18 cellular contexts compared by ENCODE assay signal in the genomic region with DNA sequence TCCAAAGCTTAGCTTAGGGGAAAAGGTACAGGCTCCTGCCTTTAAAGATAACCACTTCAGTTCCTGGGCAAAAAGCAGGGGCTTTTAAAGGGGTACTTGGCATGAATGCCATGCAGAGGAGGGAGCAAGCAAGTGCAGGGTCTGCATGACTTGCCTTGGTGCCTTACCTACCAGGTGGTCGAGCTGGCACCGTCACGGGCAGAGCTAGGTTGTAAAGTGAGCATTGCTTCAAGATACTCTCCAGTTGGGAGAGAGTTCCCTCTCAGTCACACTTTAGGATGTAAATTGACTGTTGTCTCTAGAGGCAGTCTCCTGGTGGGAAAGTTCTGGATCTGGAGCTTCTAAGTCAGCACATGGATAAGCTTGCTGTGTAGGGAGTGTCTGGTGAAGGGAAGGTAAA.
"Had no signal": no experiment of that assay in that cellular context is flagged by ENCODE, and none has a peak within 500 bp of the region (broad histone marks: within the 10 kb centered on the region; RNA-seq: fewer than 3 reads in every experiment).

No MANE protein-coding gene starts in this region.

- H3K27me3 Mint-ChIP-seq: progenitor cell of endocrine pancreas; stimulated activated naive CD8-positive, alpha-beta T cell treated with anti-CD3 and anti-CD28 coated beads, Interleukin-15, Interleukin-2, amounts not matched to agents 100 ng/mL and 50 ng/mL, for 24 hours had no signal

- H3K27ac ChIP-seq: gastroesophageal sphincter, heart right ventricle, right atrium auricular region had no signal

- FAIRE-seq: astrocyte, endometrium, islet of Langerhans had no signal

- DNase-seq: activated CD4-positive, alpha-beta T cell treated with anti-CD3 and anti-CD28 coated beads, Interleukin-2, amount 50 U/mL, for 1 hour; activated CD4-positive, CD25-positive, alpha-beta regulatory T cell; activated CD8-positive, alpha-beta memory T cell treated with anti-CD3 and anti-CD28 coated beads for 24 hours; activated naive CD4-positive, alpha-beta T cell treated with anti-CD3 and anti-CD28 coated beads for 36 hours; dorsolateral prefrontal cortex; heart right ventricle; occipital lobe; stimulated activated CD4-positive, alpha-beta T cell treated with anti-CD3 and anti-CD28 coated beads, Interleukin-4, amount 100 ng/mL, for 24 hours had no signal

- H3K27me3 ChIP-seq: dorsolateral prefrontal cortex, gastroesophageal sphincter, heart right ventricle, right atrium auricular region had no signal

- H3K9me3 Mint-ChIP-seq: activated naive CD4-positive, alpha-beta T cell treated with anti-CD3 and anti-CD28 coated beads for 36 hours; activated T-helper 2 cell treated with anti-CD3 and anti-CD28 coated beads, Interferon-gamma antibody, Interleukin-2, Interleukin-4, amounts not matched to agents 10 μg/mL and 5 μg/mL and 100 μg/mL, durations not matched to agents 14 hours and 24 hours and 36 hours; nephron; stimulated activated naive CD8-positive, alpha-beta T cell treated with anti-CD3 and anti-CD28 coated beads, Interleukin-15, Interleukin-2, amounts not matched to agents 100 ng/mL and 50 ng/mL, for 24 hours had no signal

- H3K27ac Mint-ChIP-seq: activated naive CD4-positive, alpha-beta T cell treated with anti-CD3 and anti-CD28 coated beads for 36 hours; activated T-helper 2 cell treated with anti-CD3 and anti-CD28 coated beads, Interferon-gamma antibody, Interleukin-2, Interleukin-4, amounts not matched to agents 10 μg/mL and 5 μg/mL and 100 μg/mL, durations not matched to agents 14 hours and 24 hours and 36 hours; nephron; progenitor cell of endocrine pancreas; stimulated activated naive CD8-positive, alpha-beta T cell treated with anti-CD3 and anti-CD28 coated beads, Interleukin-15, Interleukin-2, amounts not matched to agents 100 ng/mL and 50 ng/mL, for 24 hours had no signal

- H3K9me3 ChIP-seq: gastroesophageal sphincter, heart right ventricle, right atrium auricular region had no signal

- H3K4me3 ChIP-seq: dorsolateral prefrontal cortex, gastroesophageal sphincter, heart right ventricle, right atrium auricular region, skin epidermis had no signal

- H3K4me3 Mint-ChIP-seq: activated naive CD4-positive, alpha-beta T cell treated with anti-CD3 and anti-CD28 coated beads for 36 hours; nephron; stimulated activated naive CD8-positive, alpha-beta T cell treated with anti-CD3 and anti-CD28 coated beads, Interleukin-15, Interleukin-2, amounts not matched to agents 100 ng/mL and 50 ng/mL, for 24 hours had no signal

- ATAC-seq: gastroesophageal sphincter, heart right ventricle had no signal
